ENCODE assay signal across 18 cellular contexts in genomic region chr3:36900474-36901443, GRCh38. TPM values are rescaled to one million over a fixed set of nuclear protein-coding genes. Genes with fewer than 3 reads are reported as not detected.
DNase-seq lines count a peak whose midpoint lies in the region; ATAC-seq, FAIRE-seq and TF ChIP-seq lines count a peak whose summit lies in the region.
"Had no signal": no experiment of that assay in that cellular context is flagged by ENCODE, and none has a peak within 500 bp of the region (broad histone marks: within the 10 kb centered on the region; RNA-seq: fewer than 3 reads in every experiment).

No MANE protein-coding gene starts in this region.

- no peaks in the 10 kb centered on the region for H3K9me3 ChIP-seq in CD8-positive, alpha-beta T cell (ENCODE audit: low read length)
- H3K9me3 ChIP-seq in HEK293 (ENCODE audit: control insufficient read depth, insufficient read depth, low read depth, low read length) (no peaks in the 10 kb centered on the region), kidney (ENCODE audit: control insufficient read depth in 1 of 2, low read length in 2 of 2) (no peaks in the 10 kb centered on the region)
- H3K9me3 ChIP-seq: mucosa of descending colon, stomach had no signal

- peaks cover 67% of the 10 kb centered on the region for H3K4me1 Mint-ChIP-seq in CD8-positive, alpha-beta T cell (ENCODE audit: low read depth)
- peaks cover 60% of the 10 kb centered on the region for H3K4me1 Mint-ChIP-seq in activated CD4-positive, alpha-beta memory T cell treated with anti-CD3 and anti-CD28 coated beads for 36 hours (ENCODE audit: low read depth)
- peaks cover 45 to 85% (median 84%) of the 10 kb centered on the region in 3 donors for H3K4me1 Mint-ChIP-seq in naive B cell

- CTCF ChIA-PET in CD8-positive, alpha-beta T cell (lab: Charles Lee) = interaction anchor here (1.3 to 4.0 kb wide), 4 partner anchors 14 to 92 kb away, joined by 3 to 16 read pairs (median 4); partner anchors contain the start of genes EPM2AIP1 and MLH1
- CTCF ChIA-PET in HEK293 (lab: Yijun Ruan, JAX) = interaction anchor here (0.6 kb wide), 1 partner anchor 22 kb away, joined by 3 read pairs; no protein-coding TSS in a partner anchor
- CTCF ChIA-PET in activated CD4-positive, alpha-beta memory T cell treated with anti-CD3 and anti-CD28 coated beads for 36 hours (lab: Charles Lee) = interaction anchor here (1.8 kb wide), 1 partner anchor 58 kb away, joined by 5 read pairs; no protein-coding TSS in a partner anchor

- no peak for DNase-seq in CD8-positive, alpha-beta T cell
- no peak for DNase-seq in activated CD4-positive, alpha-beta memory T cell treated with anti-CD3 and anti-CD28 coated beads for 36 hours
- peak; percentile 50 for DNase-seq in naive B cell
- DNase-seq in kidney = no peak
- no peak for DNase-seq in activated effector memory CD4-positive, alpha-beta T cell treated with anti-CD3 and anti-CD28 coated beads, Interleukin-2, amount 50 U/mL, for 16 hours
- DNase-seq in NCI-H1694 treated with DMSO at 0.1 percent for 48 hours (lab: John Stamatoyannopoulos, UW) = no peak
- DNase-seq: activated gamma-delta T cell treated with Interleukin-2 at 50 U/mL for 16 hours; effector CD4-positive, alpha-beta T cell; mucosa of descending colon; NCI-H1694; NCI-H446 treated with DMSO at 0.1 percent for 48 hours; stomach had no signal

- no peak overlapping the region for H3K9ac ChIP-seq in kidney (ENCODE audit: low read length in 2 of 2)
- H3K9ac ChIP-seq: KMS-11 had no signal

- peaks cover 79% of the 10 kb centered on the region for H3K36me3 Mint-ChIP-seq in CD8-positive, alpha-beta T cell
- peaks cover 5% of the 10 kb centered on the region for H3K36me3 Mint-ChIP-seq in activated CD4-positive, alpha-beta memory T cell treated with anti-CD3 and anti-CD28 coated beads for 36 hours
- peaks cover 17 to 22% of the 10 kb centered on the region in 2 donors for H3K36me3 Mint-ChIP-seq in naive B cell

- H3K4me3 ChIP-seq in CD8-positive, alpha-beta T cell (ENCODE audit: low read depth, low read length) = no peak overlapping the region
- no peak overlapping the region for H3K4me3 ChIP-seq in HEK293 (ENCODE audit: low read depth, low read length)
- H3K4me3 ChIP-seq in kidney (ENCODE audit: low read length in 2 of 2) = no peak overlapping the region
- H3K4me3 ChIP-seq: mucosa of descending colon, smooth muscle cell, stomach had no signal

- no peak for TF ChIP-seq CTCF in CD8-positive, alpha-beta T cell (IDR thresholded peaks at IDR 0.05)
- no peak for TF ChIP-seq CTCF in HEK293 (tag by site-specific recombination; IDR thresholded peaks at IDR 0.05)
- no peak for TF ChIP-seq CTCF in kidney (IDR thresholded peaks at IDR 0.05; ENCODE audit: borderline replicate concordance, extremely low read depth, insufficient read depth)

- H3K27me3 ChIP-seq in CD8-positive, alpha-beta T cell (ENCODE audit: insufficient read depth, low read length) = no peaks in the 10 kb centered on the region
- H3K27me3 ChIP-seq: stomach had no signal

- H3K36me3 ChIP-seq in CD8-positive, alpha-beta T cell (ENCODE audit: insufficient read depth, low read length) = peaks cover 26% of the 10 kb centered on the region
- no peaks in the 10 kb centered on the region for H3K36me3 ChIP-seq in HEK293 (ENCODE audit: control insufficient read depth in 2 of 2, insufficient read depth in 1 of 2, low read length in 2 of 2)
- H3K36me3 ChIP-seq in kidney (ENCODE audit: control insufficient read depth in 1 of 2, insufficient read depth in 2 of 2, low read length in 2 of 2) = no peaks in the 10 kb centered on the region

- peak overlapping the region; percentile 82 for H3K27ac Mint-ChIP-seq in CD8-positive, alpha-beta T cell
- H3K27ac Mint-ChIP-seq in activated CD4-positive, alpha-beta memory T cell treated with anti-CD3 and anti-CD28 coated beads for 36 hours = peak overlapping the region; percentile 18
- H3K27ac Mint-ChIP-seq in naive B cell = peak overlapping the region; percentile 93 to 97 (median 94)

- no peak for FAIRE-seq in kidney (lab: Jason Lieb, UNC)
- FAIRE-seq: bronchial epithelial cell had no signal

- ATAC-seq in CD8-positive, alpha-beta T cell = peak; percentile 19
- ATAC-seq in naive B cell (ENCODE audit: low read depth in 2 of 2) = peak; percentile 66 to 70
- ATAC-seq: HCT116, mucosa of descending colon had no signal

- H3K4me1 ChIP-seq in CD8-positive, alpha-beta T cell (ENCODE audit: insufficient read depth, low read length) = peaks cover 55% of the 10 kb centered on the region
- no peaks in the 10 kb centered on the region for H3K4me1 ChIP-seq in HEK293 (ENCODE audit: control insufficient read depth, insufficient read depth, low read length)
- H3K4me1 ChIP-seq in kidney (ENCODE audit: control insufficient read depth in 1 of 2, insufficient read depth in 1 of 2, low read depth in 1 of 2, low read length in 2 of 2) = no peaks in the 10 kb centered on the region

- peak overlapping the region; percentile 35 for H3K4me3 Mint-ChIP-seq in CD8-positive, alpha-beta T cell
- no peak overlapping the region for H3K4me3 Mint-ChIP-seq in activated CD4-positive, alpha-beta memory T cell treated with anti-CD3 and anti-CD28 coated beads for 36 hours
- H3K4me3 Mint-ChIP-seq in naive B cell = peak overlapping the region; percentile 62 to 87 (median 72)

- POLR2A ChIA-PET in CD8-positive, alpha-beta T cell (lab: Charles Lee) = interaction anchor here (0.8 kb wide), 1 partner anchor 43 kb away, joined by 4 read pairs; no protein-coding TSS in a partner anchor
- POLR2A ChIA-PET in HEK293 (lab: Yijun Ruan, JAX) = no interaction called here
- POLR2A ChIA-PET in activated CD4-positive, alpha-beta memory T cell treated with anti-CD3 and anti-CD28 coated beads for 36 hours (lab: Charles Lee) = no interaction called here

- intact Hi-C loops in CD8-positive, alpha-beta T cell (cut with DNase I, micrococcal nuclease) = no loop called here
- intact Hi-C loops in activated CD4-positive, alpha-beta memory T cell treated with anti-CD3 and anti-CD28 coated beads for 36 hours (cut with micrococcal nuclease) = loop anchor here (10.0 kb wide), 1 partner anchor 424 kb away; no protein-coding TSS in a partner anchor
- intact Hi-C loops in kidney (cut with DNase I) = no loop called here

- no peaks in the 10 kb centered on the region for H3K9me3 Mint-ChIP-seq in CD8-positive, alpha-beta T cell
- H3K9me3 Mint-ChIP-seq in activated CD4-positive, alpha-beta memory T cell treated with anti-CD3 and anti-CD28 coated beads for 36 hours = no peaks in the 10 kb centered on the region
- no peaks in the 10 kb centered on the region for H3K9me3 Mint-ChIP-seq in naive B cell

- no peak overlapping the region for H3K27ac ChIP-seq in CD8-positive, alpha-beta T cell (ENCODE audit: low read depth, low read length)
- H3K27ac ChIP-seq in HEK293 (ENCODE audit: extremely low read depth, low read depth, low read length) (no peak overlapping the region), kidney (ENCODE audit: low read depth in 2 of 2, low read length in 2 of 2) (no peak overlapping the region)
- H3K27ac ChIP-seq: C4-2B, KMS-11, stomach had no signal

- no peaks in the 10 kb centered on the region for H3K27me3 Mint-ChIP-seq in CD8-positive, alpha-beta T cell (ENCODE audit: low read depth)
- H3K27me3 Mint-ChIP-seq in activated CD4-positive, alpha-beta memory T cell treated with anti-CD3 and anti-CD28 coated beads for 36 hours = no peaks in the 10 kb centered on the region
- H3K27me3 Mint-ChIP-seq in naive B cell = no peaks in the 10 kb centered on the region

TF ChIP-seq in HEK293, 187 proteins besides CTCF, POLR2A, EP300 and RAD21:
- TF ChIP-seq ZNF362 (tag by site-specific recombination; IDR thresholded peaks at IDR 0.05) (0 out of 2 replicates have a peak, but pooled peaks have one; percentile 37), RBAK (tag by site-specific recombination; IDR thresholded peaks at IDR 0.05) (no peak), ZBTB21 (tag by site-specific recombination; IDR thresholded peaks at IDR 0.05) (no peak), REPIN1 (tag by site-specific recombination; IDR thresholded peaks at IDR 0.05; ENCODE audit: low read depth) (no peak)

RNA-seq across cellular contexts. Expression of gene TRANK1, which starts 44.1 kb away (rescaled TPM):
- total RNA-seq in CD8-positive, alpha-beta T cell = 10 to 100 TPM; 34.9 to 36.4 TPM
- total RNA-seq in activated CD4-positive, alpha-beta memory T cell treated with anti-CD3 and anti-CD28 coated beads for 36 hours = 10 to 100 TPM; 11.7 to 17.1 TPM
- polyA plus RNA-seq in naive B cell (ENCODE audit: low read depth in 6 of 6) (10 to 100 TPM in 5 of 6 donors, under 1 TPM in 1; 0.56 to 25.1 (median 20.4) TPM), kidney (ENCODE audit: insufficient read depth, low read depth, low replicate concordance) (1.2 TPM)
- 21.4 TPM for total RNA-seq in kidney

Comparison
In these comparisons a context has a peak if more than half of its experiments do, and no peak if none do; other contexts are left out.
1. H3K27ac Mint-ChIP-seq: peak in every context shown above with its lines; median percentile 94 in naive B cell; 82 in CD8-positive, alpha-beta T cell; 18 in activated CD4-positive, alpha-beta memory T cell treated with anti-CD3 and anti-CD28 coated beads for 36 hours.